Comparison of ENCODE assay signal across 8 cellular contexts in genomic region chr15:40323239-40323952, GRCh38. TPM values are rescaled to one million over a fixed set of nuclear protein-coding genes. Genes with fewer than 3 reads are reported as not detected.
DNase-seq lines count a peak whose midpoint lies in the region; ATAC-seq and TF ChIP-seq lines count a peak whose summit lies in the region.

INAFM2 (plus strand) TSS chr15:40323692; CDS start chr15:40324056, 364 bp downstream.

- H3K4me1 ChIP-seq in esophagus muscularis mucosa, result peaks cover 40 to 71% (median 64%) of the 10 kb centered on the region in 4 donors
- H3K4me1 ChIP-seq in muscle layer of duodenum (ENCODE audit: control insufficient read depth in 1 of 2, insufficient read depth in 2 of 2, low read length in 2 of 2), result peaks cover 5 to 42% of the 10 kb centered on the region in 2 donors

- intact Hi-C loops in esophagus muscularis mucosa (cut with DNase I), result loop anchor here (2.0 to 5.0 kb wide), 2 partner anchors 15 to 44 kb away; no protein-coding TSS in a partner anchor

- TF ChIP-seq CTCF in esophagus muscularis mucosa (IDR thresholded peaks at IDR 0.05), result peak; percentile 60 to 77 (median 72)

- no peaks in the 10 kb centered on the region for H3K27me3 ChIP-seq in esophagus muscularis mucosa
- no peaks in the 10 kb centered on the region for H3K27me3 ChIP-seq in muscle layer of duodenum (ENCODE audit: low read depth, low read length)

- no peaks in the 10 kb centered on the region for H3K9me3 Mint-ChIP-seq in activated T-cell treated with anti-CD3 and anti-CD28 coated beads, Interleukin-2, amount 50 U/mL, for 24 hours

- peak; percentile 74 for ATAC-seq in GM21619 (IDR thresholded peaks at IDR 0.05; ENCODE audit: unreplicated experiment)

- no peak for TF ChIP-seq EP300 in esophagus muscularis mucosa (IDR thresholded peaks at IDR 0.05)

- TF ChIP-seq POLR2A in esophagus muscularis mucosa (IDR thresholded peaks at IDR 0.05; ENCODE audit: low read depth), result no peak

- peak within 1 kb of the TSS; percentile 77 for H3K4me3 Mint-ChIP-seq in activated T-cell treated with anti-CD3 and anti-CD28 coated beads, Interleukin-2, amount 50 U/mL, for 24 hours

- 1% methylated on average over 31 of the region's 103 CpGs for WGBS in esophagus muscularis mucosa

- peaks cover 0 to 5% (median 0%) of the 10 kb centered on the region in 4 donors for H3K36me3 ChIP-seq in esophagus muscularis mucosa
- H3K36me3 ChIP-seq in muscle layer of duodenum (ENCODE audit: control insufficient read depth in 1 of 2, insufficient read depth in 2 of 2, low read length in 2 of 2), result peaks cover 0 to 5% of the 10 kb centered on the region in 2 donors

- no peak within 1 kb of the TSS for H3K27ac Mint-ChIP-seq in activated T-cell treated with anti-CD3 and anti-CD28 coated beads, Interleukin-2, amount 50 U/mL, for 24 hours

- H3K4me1 Mint-ChIP-seq in activated T-cell treated with anti-CD3 and anti-CD28 coated beads, Interleukin-2, amount 50 U/mL, for 24 hours (ENCODE audit: low read depth), result peaks cover 28% of the 10 kb centered on the region

- H3K4me3 ChIP-seq in Jurkat, Clone E6-1 (ENCODE audit: low read length), result peak within 1 kb of the TSS; percentile 53
- peak within 1 kb of the TSS; percentile 86 to 95 (median 95) for H3K4me3 ChIP-seq in esophagus muscularis mucosa
- peak within 1 kb of the TSS; percentile 58 to 79 for H3K4me3 ChIP-seq in muscle layer of duodenum (ENCODE audit: low read depth in 1 of 2, low read length in 2 of 2)

- peaks cover 11% of the 10 kb centered on the region for H3K36me3 Mint-ChIP-seq in activated T-cell treated with anti-CD3 and anti-CD28 coated beads, Interleukin-2, amount 50 U/mL, for 24 hours (ENCODE audit: low read depth)

- peak within 1 kb of the TSS; percentile 92 to 98 (median 96) for H3K27ac ChIP-seq in esophagus muscularis mucosa (replicated peaks in 1 of 4)
- H3K27ac ChIP-seq in muscle layer of duodenum (ENCODE audit: low read length), result peak within 1 kb of the TSS; percentile 79

- DNase-seq in DMS53 treated with DMSO at 0.1 percent for 48 hours (lab: John Stamatoyannopoulos, UW; ENCODE audit: unreplicated experiment), result peak; percentile 84
- peak; percentile 93 for DNase-seq in Jurkat, Clone E6-1 (ENCODE audit: low read depth, low spot score)
- DNase-seq in activated T-cell treated with anti-CD3 and anti-CD28 coated beads, Interleukin-2, amount 50 U/mL, for 24 hours, result peak; percentile 93
- DNase-seq in esophagus muscularis mucosa (ENCODE audit: extremely low spot score), result peak; percentile 97
- peak; percentile 85 to 93 for DNase-seq in stimulated activated CD8-positive, alpha-beta memory T cell treated with anti-CD3 and anti-CD28 coated beads, Interleukin-7, amount 100 ng/mL, for 4 hours (ENCODE audit: low read depth in 2 of 2)

- no peaks in the 10 kb centered on the region for H3K9me3 ChIP-seq in esophagus muscularis mucosa
- no peaks in the 10 kb centered on the region for H3K9me3 ChIP-seq in muscle layer of duodenum (ENCODE audit: control insufficient read depth in 1 of 2, low read length in 2 of 2)

- H3K27me3 Mint-ChIP-seq in activated T-cell treated with anti-CD3 and anti-CD28 coated beads, Interleukin-2, amount 50 U/mL, for 24 hours, result no peaks in the 10 kb centered on the region

TF ChIP-seq in PFSK-1, 5 proteins besides CTCF, POLR2A, EP300 and RAD21:
- TF ChIP-seq SIN3A (IDR thresholded peaks at IDR 0.05; ENCODE audit: borderline replicate concordance, insufficient read depth, low read length), result peak; percentile 63; the same call in 1 of the 2 replicates
- TF ChIP-seq TAF1 (IDR thresholded peaks at IDR 0.05; ENCODE audit: borderline replicate concordance, insufficient read depth, low read length), result no peak
- TF ChIP-seq REST (IDR thresholded peaks at IDR 0.05; ENCODE audit: insufficient read depth in 1 of 2, low read depth in 2 of 2, low read length in 2 of 2), result 0 out of 4 replicates have a peak, but pooled peaks of 1 of the 2 experiments have one; percentile 8
- peak; percentile 52 for TF ChIP-seq FOXP2 (optimal IDR thresholded peaks at IDR 0.05; ENCODE audit: borderline replicate concordance, extremely low read depth, extremely low read length, insufficient read depth)
- no peak for TF ChIP-seq POLR2AphosphoS5 (IDR thresholded peaks at IDR 0.05; ENCODE audit: low read depth, low read length)

RNA-seq across cellular contexts. Expression of gene INAFM2, which starts in this region (rescaled TPM):
- 23.3 TPM for polyA plus RNA-seq in Jurkat, Clone E6-1 (2012; ENCODE audit: insufficient read depth, insufficient read length)
- 15.9 TPM for polyA plus RNA-seq in PFSK-1 (2012; ENCODE audit: insufficient read length, low read depth)
- total RNA-seq in esophagus muscularis mucosa, result 10 to 100 TPM; 39.0 to 41.3 (median 40.7) TPM

Comparison
In these comparisons a context has a peak if more than half of its experiments do, and no peak if none do; other contexts are left out.
1. Peak in every context shown above with its lines: DNase-seq, ATAC-seq, H3K4me3 ChIP-seq and H3K27ac ChIP-seq.